8 cellular contexts compared by ENCODE assay signal in the genomic region with DNA sequence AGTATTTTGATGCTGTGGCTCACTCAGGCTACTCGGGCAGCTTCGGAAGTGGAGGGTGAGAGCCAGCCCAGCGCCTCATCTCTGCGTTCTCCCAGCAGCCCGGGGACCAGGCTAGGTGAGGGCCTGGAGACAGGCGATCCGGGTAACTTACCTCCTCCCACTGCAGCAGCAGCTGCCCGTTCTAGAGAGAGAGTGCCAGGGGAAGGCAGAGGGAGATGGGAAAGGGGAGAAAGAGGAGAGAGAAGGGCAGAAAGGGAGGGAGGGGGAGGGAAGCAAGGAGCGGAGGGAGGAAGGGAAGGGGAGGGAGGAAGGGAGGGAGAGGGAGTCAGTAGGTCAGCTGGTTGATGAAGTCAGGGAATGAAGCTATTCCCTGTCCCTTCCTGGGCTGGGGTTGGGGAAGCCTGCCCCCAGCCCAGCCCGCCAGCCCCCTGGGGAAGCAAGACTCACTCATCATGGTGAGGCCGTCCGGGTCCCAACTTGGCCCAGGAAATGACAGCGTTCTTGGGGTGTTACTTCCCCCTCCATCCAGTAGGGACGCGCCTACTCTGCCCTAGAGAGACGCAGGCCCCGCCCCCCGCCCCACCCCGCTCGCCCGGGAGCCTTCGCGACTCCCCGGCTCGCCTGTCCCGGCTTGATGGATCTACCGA. TPM values are rescaled to one million over a fixed set of nuclear protein-coding genes. Genes with fewer than 3 reads are reported as not detected.
DNase-seq lines count a peak whose midpoint lies in the region; ATAC-seq, FAIRE-seq and TF ChIP-seq lines count a peak whose summit lies in the region.

A gene with protein sequence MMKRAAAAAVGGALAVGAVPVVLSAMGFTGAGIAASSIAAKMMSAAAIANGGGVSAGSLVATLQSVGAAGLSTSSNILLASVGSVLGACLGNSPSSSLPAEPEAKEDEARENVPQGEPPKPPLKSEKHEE (minus strand): TSS at position 494 of the 647 bp plus-strand sequence. CDS start 40 bp downstream, at position 454.

- H3K27me3 Mint-ChIP-seq in naive thymus-derived CD4-positive, alpha-beta T cell: peaks cover 0 to 22% (median 0%) of the 10 kb centered on the region in 5 donors
- H3K27me3 Mint-ChIP-seq in stimulated activated memory B cell treated with anti-CD40 and anti-IgM and Interleukin-4, amounts not matched to agents 10 μg/mL and 1 μg/mL and 100 μg/mL, for 72 hours: peaks cover 10% of the 10 kb centered on the region

- DNase-seq in D721Med (ENCODE audit: insufficient read length, low spot score) (peak; percentile 75), HT1080 (ENCODE audit: low read depth) (peak; percentile 82), PC-9 (peak in 1 of 2 experiments; percentile 5), activated T-helper 1 cell treated with Interleukin-2 at 50 U/mL for 16 hours (ENCODE audit: low read depth) (peak; percentile 39), fibroblast of gingiva (ENCODE audit: low read depth) (peak; percentile 86)
- DNase-seq in naive thymus-derived CD4-positive, alpha-beta T cell: peak in 8 of 9 donors; percentile 26 to 69 (median 40)

- no peaks in the 10 kb centered on the region for H3K9me3 Mint-ChIP-seq in naive thymus-derived CD4-positive, alpha-beta T cell
- no peaks in the 10 kb centered on the region for H3K9me3 Mint-ChIP-seq in stimulated activated memory B cell treated with anti-CD40 and anti-IgM and Interleukin-4, amounts not matched to agents 10 μg/mL and 1 μg/mL and 100 μg/mL, for 72 hours

- peak within 1 kb of the TSS; percentile 78 for H3K4me2 ChIP-seq in PC-9

- no peaks in the 10 kb centered on the region for H3K9me2 ChIP-seq in PC-9 (ENCODE audit: insufficient read depth)

- H3K27ac ChIP-seq in PC-9: no peak within 1 kb of the TSS
- H3K27ac ChIP-seq in naive thymus-derived CD4-positive, alpha-beta T cell (ENCODE audit: low read depth, low read length): peak within 1 kb of the TSS; percentile 65

- H3K4me1 Mint-ChIP-seq in naive thymus-derived CD4-positive, alpha-beta T cell: peaks cover 16 to 24% (median 18%) of the 10 kb centered on the region in 7 donors
- peaks cover 23% of the 10 kb centered on the region for H3K4me1 Mint-ChIP-seq in stimulated activated memory B cell treated with anti-CD40 and anti-IgM and Interleukin-4, amounts not matched to agents 10 μg/mL and 1 μg/mL and 100 μg/mL, for 72 hours

- CTCF ChIA-PET in PC-9 (lab: Charles Lee): no interaction called here
- CTCF ChIA-PET in naive thymus-derived CD4-positive, alpha-beta T cell (lab: Charles Lee): interaction anchor here (0.6 to 2.6 kb wide), 6 partner anchors 7 to 261 kb away, joined by 3 to 9 read pairs (median 3); no protein-coding TSS in a partner anchor

- ATAC-seq in GM21367 (IDR thresholded peaks at IDR 0.05; ENCODE audit: unreplicated experiment): peak; percentile 97
- peak; percentile 95 for ATAC-seq in naive thymus-derived CD4-positive, alpha-beta T cell
- ATAC-seq in stimulated activated memory B cell treated with anti-CD40 and anti-IgM and Interleukin-4, amounts not matched to agents 10 μg/mL and 1 μg/mL and 100 μg/mL, for 72 hours: peak; percentile 96

- POLR2A ChIA-PET in PC-9 (lab: Charles Lee; ENCODE audit: unreplicated experiment): no interaction called here
- POLR2A ChIA-PET in naive thymus-derived CD4-positive, alpha-beta T cell (lab: Charles Lee): interaction anchor here (0.5 to 6.0 kb wide), 5 partner anchors 49 to 1017 kb away, joined by 3 to 29 read pairs (median 3); partner anchors contain the start of genes DDX24 and IFI27L1

- peak within 1 kb of the TSS; percentile 71 to 97 (median 87) for H3K4me3 Mint-ChIP-seq in naive thymus-derived CD4-positive, alpha-beta T cell
- peak within 1 kb of the TSS; percentile 92 for H3K4me3 Mint-ChIP-seq in stimulated activated memory B cell treated with anti-CD40 and anti-IgM and Interleukin-4, amounts not matched to agents 10 μg/mL and 1 μg/mL and 100 μg/mL, for 72 hours

- no peaks in the 10 kb centered on the region for H3F3A ChIP-seq in PC-9 (ENCODE audit: insufficient read depth, low read depth)

- no peaks in the 10 kb centered on the region for H3K9me3 ChIP-seq in PC-9 (ENCODE audit: insufficient read depth, low read depth)
- no peaks in the 10 kb centered on the region for H3K9me3 ChIP-seq in naive thymus-derived CD4-positive, alpha-beta T cell (ENCODE audit: control insufficient read depth in 2 of 3, low read length in 3 of 3)

- H3K4me1 ChIP-seq in PC-9 (replicated peaks; ENCODE audit: insufficient read depth): 0 out of 2 replicates have a peak, but pooled peaks cover 4% of the 10 kb centered on the region
- peaks cover 12 to 21% of the 10 kb centered on the region in 2 donors for H3K4me1 ChIP-seq in naive thymus-derived CD4-positive, alpha-beta T cell (ENCODE audit: control insufficient read depth in 2 of 2, insufficient read depth in 2 of 2, low read length in 2 of 2)

- H3K36me3 ChIP-seq in PC-9 (ENCODE audit: low read depth): no peaks in the 10 kb centered on the region
- no peaks in the 10 kb centered on the region for H3K36me3 ChIP-seq in naive thymus-derived CD4-positive, alpha-beta T cell (ENCODE audit: control insufficient read depth in 2 of 3, insufficient read depth in 3 of 3, low read length in 3 of 3)

- no peaks in the 10 kb centered on the region for H3K27me3 ChIP-seq in PC-9 (ENCODE audit: insufficient read depth, low read depth)
- H3K27me3 ChIP-seq in naive thymus-derived CD4-positive, alpha-beta T cell (ENCODE audit: control insufficient read depth in 2 of 2, insufficient read depth in 2 of 2, low read length in 2 of 2): no peaks in the 10 kb centered on the region

- no peaks in the 10 kb centered on the region for H3K36me3 Mint-ChIP-seq in naive thymus-derived CD4-positive, alpha-beta T cell
- H3K36me3 Mint-ChIP-seq in stimulated activated memory B cell treated with anti-CD40 and anti-IgM and Interleukin-4, amounts not matched to agents 10 μg/mL and 1 μg/mL and 100 μg/mL, for 72 hours: peaks cover 7% of the 10 kb centered on the region

- peak within 1 kb of the TSS; percentile 41 to 92 (median 72) for H3K27ac Mint-ChIP-seq in naive thymus-derived CD4-positive, alpha-beta T cell
- H3K27ac Mint-ChIP-seq in stimulated activated memory B cell treated with anti-CD40 and anti-IgM and Interleukin-4, amounts not matched to agents 10 μg/mL and 1 μg/mL and 100 μg/mL, for 72 hours: peak within 1 kb of the TSS; percentile 87

- TF ChIP-seq CTCF in D721Med (IDR thresholded peaks at IDR 0.05; ENCODE audit: insufficient read depth, missing control alignments): no peak
- no peak; the same call in 1 of the 2 replicates for TF ChIP-seq CTCF in PC-9 (conservative IDR thresholded peaks at IDR 0.05)

- BruUV-seq in PC-9 (replicated peaks; lab: Mats Ljungman, UMichigan): no TSS peak

- intact Hi-C loops in PC-9 (cut with micrococcal nuclease; ENCODE audit: unreplicated experiment): no loop called here
- intact Hi-C loops in naive thymus-derived CD4-positive, alpha-beta T cell (cut with micrococcal nuclease): loop anchor here (1.0 to 5.0 kb wide), 2 partner anchors 48 to 1017 kb away; partner anchors contain the start of genes DDX24 (in 2 of the 2) and IFI27L1 (in 2 of the 2)

- no peak for FAIRE-seq in D721Med (lab: Jason Lieb, UNC)

- H3K79me2 ChIP-seq in PC-9 (ENCODE audit: low read depth): no peaks in the 10 kb centered on the region

- H4K20me1 ChIP-seq in PC-9 (ENCODE audit: insufficient read depth): no peaks in the 10 kb centered on the region

- peak within 1 kb of the TSS; percentile 49; the same call in 1 of the 2 replicates for H3K4me3 ChIP-seq in PC-9
- H3K4me3 ChIP-seq in naive thymus-derived CD4-positive, alpha-beta T cell (ENCODE audit: low read length): peak within 1 kb of the TSS; percentile 84

- 0 out of 2 replicates have a peak within 1 kb of the TSS, but pooled peaks have one; percentile 44 for H2AFZ ChIP-seq in PC-9

RNA-seq across cellular contexts. Expression of the gene that starts here (rescaled TPM):
- total RNA-seq in HT1080 (2014; rRNA removed; shearing (Covaris generic)): 35.8 and 57.6 TPM in 2 replicates
- 63.4 and 77.5 TPM in 2 replicates for polyA plus RNA-seq in HT1080 (2015; cell fraction: cytosol; rRNA removed)
- polyA plus RNA-seq in HT1080 (2015; cell fraction: nucleus; rRNA removed): 26.0 and 37.5 TPM in 2 replicates
- 5.4 and 5.6 TPM in 2 replicates for total RNA-seq in PC-9 (2021)
- total RNA-seq in naive thymus-derived CD4-positive, alpha-beta T cell: 10 to 100 TPM; 17.2 to 65.8 (median 26.5) TPM
- polyA plus RNA-seq in naive thymus-derived CD4-positive, alpha-beta T cell: 10 to 100 TPM; 34.0 to 47.6 TPM
